ENCODE assay signal across 22 cellular contexts in the genomic region with DNA sequence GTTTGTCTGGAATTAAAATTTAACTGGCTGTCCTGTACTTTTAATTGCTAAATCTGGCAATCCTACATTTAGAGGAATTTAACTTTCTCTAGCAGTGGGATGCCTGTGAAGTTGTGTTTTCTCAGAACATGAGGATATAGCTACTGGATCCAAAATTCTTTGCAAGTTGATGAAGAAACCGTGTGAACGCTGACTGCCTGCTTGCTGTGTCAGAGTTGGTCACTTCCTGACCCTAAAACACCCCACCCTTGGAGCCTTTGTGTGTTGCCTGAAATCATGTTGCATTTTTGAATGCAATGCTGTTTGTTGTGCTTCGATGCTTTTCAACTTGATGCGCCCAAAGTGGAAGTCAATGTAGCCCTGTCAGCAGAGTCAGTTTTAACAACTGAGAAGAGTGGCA.
DNase-seq lines count a peak whose midpoint lies in the region; ATAC-seq and TF ChIP-seq lines count a peak whose summit lies in the region.
"Had no signal": no experiment of that assay in that cellular context is flagged by ENCODE, and none has a peak within 500 bp of the region (broad histone marks: within the 10 kb centered on the region; RNA-seq: fewer than 3 reads in every experiment).

No MANE protein-coding gene starts in this region.

- no peak overlapping the region for H2BK120ac ChIP-seq in mesendoderm (ENCODE audit: low read depth, low read length)

- no peaks in the 10 kb centered on the region for H3K79me2 ChIP-seq in mesendoderm (ENCODE audit: control insufficient read depth, insufficient read depth, low read length)

- no peak for ATAC-seq in GM18520 (IDR thresholded peaks at IDR 0.05; ENCODE audit: unreplicated experiment)
- ATAC-seq in activated CD4-positive, CD25-positive, alpha-beta regulatory T cell treated with anti-CD3 and anti-CD28 coated beads, Interleukin-2, amount 50 U/mL, for 24 hours = no peak
- ATAC-seq: HepG2 had no signal

- H3K9ac ChIP-seq in mesendoderm (ENCODE audit: low read length) = no peak overlapping the region
- H3K9ac ChIP-seq: BLaER1, SK-N-SH had no signal

- H3K18ac ChIP-seq in mesendoderm (ENCODE audit: low read length) = peak overlapping the region; percentile 22

- no peak overlapping the region for H2AK5ac ChIP-seq in mesendoderm (ENCODE audit: low read length)

- H4K5ac ChIP-seq in mesendoderm (ENCODE audit: low read length) = no peak overlapping the region

- H2BK15ac ChIP-seq in mesendoderm (replicated peaks; ENCODE audit: low read depth) = no peak overlapping the region

- H3K4ac ChIP-seq in mesendoderm (ENCODE audit: low read depth, low read length) = no peak overlapping the region

- H3K36me3 ChIP-seq in mesendoderm (ENCODE audit: control insufficient read depth, insufficient read depth, low read length) = no peaks in the 10 kb centered on the region
- H3K36me3 ChIP-seq in WERI-Rb-1 = no peaks in the 10 kb centered on the region
- H3K36me3 ChIP-seq: BLaER1 had no signal

- peak; percentile 42 for DNase-seq in AG20443 (ENCODE audit: low spot score)
- peak; percentile 2 for DNase-seq in HCEC 1CT
- peak; percentile 17 for DNase-seq in epithelial cell of esophagus (ENCODE audit: low read depth)
- DNase-seq in mesendoderm = no peak
- DNase-seq in WERI-Rb-1 = no peak
- no peak for DNase-seq in NCI-H748 (lab: John Stamatoyannopoulos, UW; ENCODE audit: unreplicated experiment)
- DNase-seq: CD4-positive, alpha-beta memory T cell; DMS153; GF-D8; KBM-7; NCI-H1105 treated with DMSO at 0.1 percent for 48 hours; NCI-H1694; NCI-H2227 treated with DMSO at 0.1 percent for 48 hours; NCI-H510A treated with DMSO at 0.1 percent for 48 hours; NCI-H82; RPMI8226; SHP77 treated with DMSO at 0.1 percent for 48 hours; SK-N-SH had no signal

- no peaks in the 10 kb centered on the region for H3K4me1 ChIP-seq in mesendoderm (ENCODE audit: control insufficient read depth, low read depth, low read length)

- no peak overlapping the region for H2BK5ac ChIP-seq in mesendoderm (ENCODE audit: low read length)

- TF ChIP-seq CTCF in epithelial cell of esophagus (IDR thresholded peaks at IDR 0.05; ENCODE audit: insufficient read depth, low read depth, low read length, missing control alignments) (no peak), WERI-Rb-1 (IDR thresholded peaks at IDR 0.05; ENCODE audit: low read depth, low read length) (no peak)

- H3K4me3 ChIP-seq in epithelial cell of esophagus (ENCODE audit: low read length) (no peak overlapping the region), mesendoderm (ENCODE audit: low read length) (no peak overlapping the region), WERI-Rb-1 (ENCODE audit: low read depth, low read length) (no peak overlapping the region)
- H3K4me3 ChIP-seq: BLaER1 had no signal

- no CpG with 5 or more reads among the region's 4 CpGs for WGBS in mesendoderm (ENCODE audit: extremely low coverage, insufficient coverage, low lambda C conversion rate)

- H3K27ac ChIP-seq in mesendoderm (ENCODE audit: low read depth, low read length) (no peak overlapping the region), WERI-Rb-1 (no peak overlapping the region)
- H3K27ac ChIP-seq: BLaER1 had no signal

- no peak overlapping the region for H3K56ac ChIP-seq in mesendoderm (ENCODE audit: low read length)

- no peaks in the 10 kb centered on the region for H3K9me3 ChIP-seq in WERI-Rb-1 (ENCODE audit: severe bottlenecking)
- H3K9me3 ChIP-seq: BLaER1, SK-N-SH had no signal

- no peaks in the 10 kb centered on the region for H3K79me1 ChIP-seq in mesendoderm (ENCODE audit: low read length)

- H3K23ac ChIP-seq in mesendoderm (ENCODE audit: low read length) = no peak overlapping the region

- no peak overlapping the region for H3K4me2 ChIP-seq in mesendoderm (ENCODE audit: low read length)
- H3K4me2 ChIP-seq: BLaER1, SK-N-SH had no signal

- no peak overlapping the region for H4K8ac ChIP-seq in mesendoderm (ENCODE audit: low read depth, low read length)

- H3K27me3 ChIP-seq in mesendoderm (ENCODE audit: insufficient read depth, low read length, poor library complexity) = no peaks in the 10 kb centered on the region
- no peaks in the 10 kb centered on the region for H3K27me3 ChIP-seq in WERI-Rb-1 (ENCODE audit: insufficient read depth, low read depth, severe bottlenecking)
- H3K27me3 ChIP-seq: BLaER1 had no signal

Comparison
In these comparisons a context has a peak if more than half of its experiments do, and no peak if none do; other contexts are left out.
1. DNase-seq: peak in AG20443 (single experiment), HCEC 1CT (single experiment) and epithelial cell of esophagus (single experiment); none in mesendoderm (single experiment), WERI-Rb-1 (single experiment) and NCI-H748 (single experiment).